ENCODE assay signal across 2 cellular contexts in the genomic region with DNA sequence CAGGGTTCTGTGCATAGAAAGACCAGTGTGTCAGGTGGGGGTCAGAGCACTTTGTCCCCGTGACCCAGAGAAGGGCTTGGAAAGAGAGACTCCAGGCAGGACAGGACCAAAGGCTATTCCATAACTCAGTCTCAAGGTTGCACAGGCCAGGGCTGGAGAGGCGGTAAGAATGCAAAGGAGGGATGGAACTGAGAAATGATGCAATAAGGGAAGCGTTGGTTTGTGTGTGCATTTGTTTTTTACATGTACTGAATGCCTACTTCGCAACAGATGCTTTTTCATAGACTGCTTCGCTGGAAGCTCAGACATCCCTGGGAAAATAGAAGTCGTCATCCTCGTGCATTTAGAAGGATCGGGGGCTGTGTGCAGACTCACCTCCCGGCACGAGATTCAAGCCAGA.
A peak's percentile ranks its signal among the peaks of the same experiment; 100 is the strongest.
TF ChIP-seq lines count a peak whose summit lies in the region.

No MANE protein-coding gene starts in this region.

TF ChIP-seq in HepG2, 621 proteins besides CTCF, POLR2A, EP300 and RAD21:
- peak; percentile 64 for TF ChIP-seq ATF7 (IDR thresholded peaks at IDR 0.05)
- no peak for TF ChIP-seq ATF7 (CRISPR knock-in tag; IDR thresholded peaks at IDR 0.05)
- TF ChIP-seq NR2F6 (IDR thresholded peaks at IDR 0.05): no peak
- TF ChIP-seq NR2F6 (CRISPR knock-in tag; IDR thresholded peaks at IDR 0.05): no peak
- TF ChIP-seq, protein P1, sequence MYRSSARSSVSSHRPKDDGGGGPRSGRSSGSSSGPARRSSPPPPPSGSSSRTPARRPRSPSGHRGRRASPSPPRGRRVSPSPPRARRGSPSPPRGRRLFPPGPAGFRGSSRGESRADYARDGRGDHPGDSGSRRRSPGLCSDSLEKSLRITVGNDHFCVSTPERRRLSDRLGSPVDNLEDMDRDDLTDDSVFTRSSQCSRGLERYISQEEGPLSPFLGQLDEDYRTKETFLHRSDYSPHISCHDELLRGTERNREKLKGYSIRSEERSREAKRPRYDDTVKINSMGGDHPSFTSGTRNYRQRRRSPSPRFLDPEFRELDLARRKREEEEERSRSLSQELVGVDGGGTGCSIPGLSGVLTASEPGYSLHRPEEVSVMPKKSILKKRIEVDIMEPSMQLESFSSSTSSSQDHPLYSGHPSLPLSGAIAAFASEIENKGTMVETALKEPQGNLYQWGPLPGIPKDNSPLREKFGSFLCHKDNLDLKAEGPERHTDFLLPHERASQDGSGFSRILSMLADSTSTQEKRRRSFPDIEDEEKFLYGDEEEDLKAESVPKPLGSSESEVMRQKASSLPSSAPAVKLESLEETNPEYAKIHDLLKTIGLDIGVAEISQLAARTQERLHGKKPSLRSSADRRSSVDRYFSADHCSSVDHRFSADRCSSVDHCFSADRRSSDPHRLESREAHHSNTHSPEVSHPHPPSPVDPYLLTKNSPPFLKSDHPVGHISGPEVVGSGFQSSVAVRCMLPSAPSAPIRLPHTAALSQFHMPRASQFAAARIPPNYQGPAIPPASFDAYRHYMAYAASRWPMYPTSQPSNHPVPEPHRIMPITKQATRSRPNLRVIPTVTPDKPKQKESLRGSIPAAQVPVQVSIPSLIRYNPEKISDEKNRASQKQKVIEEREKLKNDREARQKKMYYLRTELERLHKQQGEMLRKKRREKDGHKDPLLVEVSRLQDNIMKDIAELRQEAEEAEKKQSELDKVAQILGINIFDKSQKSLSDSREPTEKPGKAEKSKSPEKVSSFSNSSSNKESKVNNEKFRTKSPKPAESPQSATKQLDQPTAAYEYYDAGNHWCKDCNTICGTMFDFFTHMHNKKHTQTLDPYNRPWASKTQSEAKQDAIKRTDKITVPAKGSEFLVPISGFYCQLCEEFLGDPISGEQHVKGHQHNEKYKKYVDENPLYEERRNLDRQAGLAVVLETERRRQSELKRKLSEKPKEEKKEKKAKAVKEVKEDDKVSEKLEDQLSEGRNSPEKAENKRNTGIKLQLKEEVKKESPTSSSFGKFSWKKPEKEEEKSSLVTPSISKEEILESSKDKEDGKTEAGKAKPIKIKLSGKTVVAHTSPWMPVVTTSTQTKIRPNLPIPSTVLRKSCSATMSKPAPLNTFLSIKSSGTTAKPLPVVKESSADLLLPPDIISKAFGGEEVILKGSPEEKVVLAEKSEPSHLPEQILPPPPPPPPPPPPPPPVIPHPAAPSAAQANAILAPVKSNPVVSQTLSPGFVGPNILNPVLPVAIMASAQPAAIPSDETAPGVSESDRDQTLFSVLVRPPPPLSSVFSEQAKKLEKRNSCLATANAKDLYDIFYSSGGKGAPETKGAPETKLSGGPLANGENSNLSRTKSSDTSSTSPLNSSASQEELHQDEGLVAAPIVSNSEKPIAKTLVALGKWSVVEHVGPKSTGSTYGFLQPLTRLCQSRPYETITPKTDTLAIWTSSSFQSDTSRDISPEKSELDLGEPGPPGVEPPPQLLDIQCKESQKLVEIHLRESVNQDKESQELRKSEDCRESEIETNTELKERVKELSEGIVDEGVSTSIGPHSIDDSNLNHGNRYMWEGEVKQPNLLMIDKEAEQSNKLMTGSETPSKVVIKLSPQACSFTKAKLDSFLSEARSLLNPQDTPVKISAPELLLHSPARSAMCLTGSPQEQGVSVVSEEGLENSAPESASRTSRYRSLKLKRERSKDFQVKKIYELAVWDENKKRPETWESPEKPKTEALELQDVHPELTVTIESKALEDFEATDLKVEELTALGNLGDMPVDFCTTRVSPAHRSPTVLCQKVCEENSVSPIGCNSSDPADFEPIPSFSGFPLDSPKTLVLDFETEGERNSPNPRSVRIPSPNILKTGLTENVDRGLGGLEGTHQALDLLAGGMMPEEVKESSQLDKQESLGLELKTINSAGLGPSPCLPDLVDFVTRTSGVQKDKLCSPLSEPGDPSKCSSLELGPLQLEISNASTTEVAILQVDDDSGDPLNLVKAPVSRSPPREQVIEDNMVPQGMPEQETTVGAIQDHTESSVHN (CRISPR knock-in tag; IDR thresholded peaks at IDR 0.05): no peak
- TF ChIP-seq, protein P2, sequence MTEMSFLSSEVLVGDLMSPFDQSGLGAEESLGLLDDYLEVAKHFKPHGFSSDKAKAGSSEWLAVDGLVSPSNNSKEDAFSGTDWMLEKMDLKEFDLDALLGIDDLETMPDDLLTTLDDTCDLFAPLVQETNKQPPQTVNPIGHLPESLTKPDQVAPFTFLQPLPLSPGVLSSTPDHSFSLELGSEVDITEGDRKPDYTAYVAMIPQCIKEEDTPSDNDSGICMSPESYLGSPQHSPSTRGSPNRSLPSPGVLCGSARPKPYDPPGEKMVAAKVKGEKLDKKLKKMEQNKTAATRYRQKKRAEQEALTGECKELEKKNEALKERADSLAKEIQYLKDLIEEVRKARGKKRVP (CRISPR knock-in tag; IDR thresholded peaks at IDR 0.05): 0 out of 4 replicates have a peak, but pooled peaks of 1 of the 2 experiments have one; percentile 23
- TF ChIP-seq CEBPB (IDR thresholded peaks at IDR 0.05; ENCODE audit: borderline replicate concordance, low read depth, low read length): peak; percentile 65; the same call in 1 of the 2 replicates
- TF ChIP-seq NR2F1 (CRISPR knock-in tag; IDR thresholded peaks at IDR 0.05): no peak
TF ChIP-seq in HepG2: peak in this region for 3.

TF ChIP-seq in K562, 482 proteins besides CTCF, POLR2A, EP300 and RAD21:
- TF ChIP-seq CEBPB (tag; IDR thresholded peaks at IDR 0.05): peak; percentile 58
- peak; percentile 28; the same call in 1 of the 2 replicates for TF ChIP-seq L3MBTL2 (IDR thresholded peaks at IDR 0.05)
- no peak for TF ChIP-seq KLF10 (CRISPR knock-in tag; IDR thresholded peaks at IDR 0.05)
- TF ChIP-seq, protein P3, sequence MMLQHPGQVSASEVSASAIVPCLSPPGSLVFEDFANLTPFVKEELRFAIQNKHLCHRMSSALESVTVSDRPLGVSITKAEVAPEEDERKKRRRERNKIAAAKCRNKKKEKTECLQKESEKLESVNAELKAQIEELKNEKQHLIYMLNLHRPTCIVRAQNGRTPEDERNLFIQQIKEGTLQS (IDR thresholded peaks at IDR 0.05): peak; percentile 70
- TF ChIP-seq, protein P3 (CRISPR knock-in tag; conservative IDR thresholded peaks at IDR 0.05): no peak
- no peak for TF ChIP-seq TAF7 (tag; IDR thresholded peaks at IDR 0.05)
- TF ChIP-seq E2F3 (CRISPR knock-in tag; IDR thresholded peaks at IDR 0.05): 0 out of 2 replicates have a peak, but pooled peaks have one; percentile 34
- TF ChIP-seq, protein P2 (CRISPR knock-in tag; IDR thresholded peaks at IDR 0.05): peak; percentile 84
- TF ChIP-seq, protein P4, sequence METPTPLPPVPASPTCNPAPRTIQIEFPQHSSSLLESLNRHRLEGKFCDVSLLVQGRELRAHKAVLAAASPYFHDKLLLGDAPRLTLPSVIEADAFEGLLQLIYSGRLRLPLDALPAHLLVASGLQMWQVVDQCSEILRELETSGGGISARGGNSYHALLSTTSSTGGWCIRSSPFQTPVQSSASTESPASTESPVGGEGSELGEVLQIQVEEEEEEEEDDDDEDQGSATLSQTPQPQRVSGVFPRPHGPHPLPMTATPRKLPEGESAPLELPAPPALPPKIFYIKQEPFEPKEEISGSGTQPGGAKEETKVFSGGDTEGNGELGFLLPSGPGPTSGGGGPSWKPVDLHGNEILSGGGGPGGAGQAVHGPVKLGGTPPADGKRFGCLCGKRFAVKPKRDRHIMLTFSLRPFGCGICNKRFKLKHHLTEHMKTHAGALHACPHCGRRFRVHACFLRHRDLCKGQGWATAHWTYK (CRISPR knock-in tag; IDR thresholded peaks at IDR 0.05): 0 out of 2 replicates have a peak, but pooled peaks have one; percentile 15
- TF ChIP-seq, protein P5, sequence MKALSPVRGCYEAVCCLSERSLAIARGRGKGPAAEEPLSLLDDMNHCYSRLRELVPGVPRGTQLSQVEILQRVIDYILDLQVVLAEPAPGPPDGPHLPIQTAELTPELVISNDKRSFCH (CRISPR knock-in tag; IDR thresholded peaks at IDR 0.05): no peak
- TF ChIP-seq, protein P5 (tag; IDR thresholded peaks at IDR 0.05): no peak
- TF ChIP-seq CEBPG (CRISPR knock-in tag; IDR thresholded peaks at IDR 0.05): peak; percentile 72; the same call in 1 of the 2 replicates
- TF ChIP-seq CEBPG (tag; conservative IDR thresholded peaks at IDR 0.05 in 1 of 2, IDR thresholded peaks at IDR 0.05 in 1 of 2): peak; percentile 90 to 91
- TF ChIP-seq CBFB (CRISPR knock-in tag; IDR thresholded peaks at IDR 0.05): no peak
- peak; percentile 76; the same call in 1 of the 2 replicates for TF ChIP-seq ZSCAN32 (CRISPR knock-in tag; IDR thresholded peaks at IDR 0.05)
- TF ChIP-seq CCAR2 (IDR thresholded peaks at IDR 0.05; ENCODE audit: low read depth, low read length): no peak
